ENCODE assay signal across 21 cellular contexts in the genomic region with DNA sequence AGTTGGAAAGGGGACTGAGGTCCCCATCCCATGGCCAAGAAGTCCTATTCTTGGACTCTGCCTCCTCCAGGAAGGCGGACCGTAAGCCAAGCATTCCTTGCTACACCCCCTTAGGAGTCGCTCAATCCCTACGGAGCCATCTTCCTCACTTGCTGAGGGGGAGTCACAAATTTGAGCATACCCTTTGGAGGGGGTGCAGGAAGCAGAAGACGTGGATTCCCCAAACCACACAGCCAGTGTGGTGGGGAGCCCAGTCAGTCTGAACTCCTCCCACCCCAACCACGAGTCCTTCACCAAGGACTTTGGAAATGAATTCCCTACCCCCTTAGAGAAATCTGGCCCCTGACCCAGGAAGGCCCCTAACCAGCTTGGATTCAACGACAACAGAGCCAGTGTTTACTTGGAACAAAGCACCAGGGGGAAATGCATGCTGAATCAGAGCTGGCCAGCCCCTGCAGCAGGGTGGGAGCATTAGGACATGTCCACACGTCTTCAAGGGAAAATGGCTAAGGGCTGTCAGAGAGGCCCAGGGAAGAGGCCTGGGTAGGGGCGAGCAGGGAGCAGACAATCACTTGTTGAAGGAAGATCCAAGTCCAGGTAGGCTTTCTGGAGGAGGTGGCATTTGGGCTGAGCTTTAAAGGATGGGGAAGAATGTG. TPM values are rescaled to one million over a fixed set of nuclear protein-coding genes. Genes with fewer than 3 reads are reported as not detected.
DNase-seq lines count a peak whose midpoint lies in the region; ATAC-seq and TF ChIP-seq lines count a peak whose summit lies in the region.
"Had no signal": no experiment of that assay in that cellular context is flagged by ENCODE, and none has a peak within 500 bp of the region (broad histone marks: within the 10 kb centered on the region; RNA-seq: fewer than 3 reads in every experiment).

No MANE protein-coding gene starts in this region.

- peaks cover 0 to 96% (median 39%) of the 10 kb centered on the region in 4 donors for H3K4me1 ChIP-seq in tibial nerve
- H3K4me1 ChIP-seq: foreskin keratinocyte had no signal

- no peak for TF ChIP-seq EP300 in tibial nerve (IDR thresholded peaks at IDR 0.05)

- TF ChIP-seq CTCF in brain (conservative IDR thresholded peaks at IDR 0.05) (no peak), tibial nerve (IDR thresholded peaks at IDR 0.05) (no peak)

- H3K36me3 ChIP-seq in tibial nerve: no peaks in the 10 kb centered on the region
- H3K36me3 ChIP-seq: brain microvascular endothelial cell, ovary had no signal

- ATAC-seq in HG02885 (IDR thresholded peaks at IDR 0.05; ENCODE audit: poor library complexity, unreplicated experiment): no peak
- ATAC-seq: activated CD8-positive, alpha-beta T cell treated with anti-CD3 and anti-CD28 coated beads, Interleukin-2, amount 10 ng/mL, durations not matched to agents 7 days and 5 days; CD8-positive, alpha-beta T cell; foreskin keratinocyte; GM12878 had no signal

- H3K4me3 ChIP-seq in tibial nerve: no peak overlapping the region
- H3K4me3 ChIP-seq: GM12878, ovary had no signal

- no peaks in the 10 kb centered on the region for H3K27me3 ChIP-seq in tibial nerve
- H3K27me3 ChIP-seq: brain microvascular endothelial cell, ovary had no signal

- H3K9me3 ChIP-seq in tibial nerve: no peaks in the 10 kb centered on the region
- H3K9me3 ChIP-seq: ovary had no signal

- 40 to 45% methylated on average over 9 of the region's 9 CpGs for WGBS in tibial nerve, 2 donors

- no peak for TF ChIP-seq POLR2A in tibial nerve (IDR thresholded peaks at IDR 0.05)

- peaks cover 0 to 2% (median 0%) of the 10 kb centered on the region in 5 experiments for H3K9me3 Mint-ChIP-seq in brain
- H3K9me3 Mint-ChIP-seq: CD8-positive, alpha-beta T cell; stimulated activated naive CD8-positive, alpha-beta T cell treated with anti-CD3 and anti-CD28 coated beads, Interleukin-15, Interleukin-2, amounts not matched to agents 100 ng/mL and 50 ng/mL, for 24 hours had no signal

- peak overlapping the region in 3 of 5 experiments; percentile 34 to 60 (median 58) for H3K4me3 Mint-ChIP-seq in brain
- H3K4me3 Mint-ChIP-seq: activated CD8-positive, alpha-beta T cell treated with anti-CD3 and anti-CD28 coated beads, Interleukin-2, amount 10 ng/mL, durations not matched to agents 7 days and 5 days; CD8-positive, alpha-beta T cell; stimulated activated naive CD8-positive, alpha-beta T cell treated with anti-CD3 and anti-CD28 coated beads, Interleukin-15, Interleukin-2, amounts not matched to agents 100 ng/mL and 50 ng/mL, for 24 hours had no signal

- H3K27ac Mint-ChIP-seq in brain: peak overlapping the region in 4 of 5 experiments; percentile 24 to 89 (median 88)
- H3K27ac Mint-ChIP-seq: activated CD8-positive, alpha-beta T cell treated with anti-CD3 and anti-CD28 coated beads, Interleukin-2, amount 10 ng/mL, durations not matched to agents 7 days and 5 days; CD8-positive, alpha-beta T cell; stimulated activated naive CD8-positive, alpha-beta T cell treated with anti-CD3 and anti-CD28 coated beads, Interleukin-15, Interleukin-2, amounts not matched to agents 100 ng/mL and 50 ng/mL, for 24 hours had no signal

- peaks cover 13% of the 10 kb centered on the region for H3K27me3 Mint-ChIP-seq in brain

- peak overlapping the region in 3 of 4 donors; percentile 83 to 92 (median 91) for H3K27ac ChIP-seq in tibial nerve
- H3K27ac ChIP-seq: brain microvascular endothelial cell, foreskin keratinocyte had no signal

- no peaks in the 10 kb centered on the region for H3K36me3 Mint-ChIP-seq in brain
- H3K36me3 Mint-ChIP-seq: CD8-positive, alpha-beta T cell had no signal

- peak; percentile 3 for DNase-seq in activated CD4-positive, alpha-beta T cell treated with anti-CD3 and anti-CD28 coated beads for 1 hour
- DNase-seq in activated CD4-positive, alpha-beta T cell treated with anti-CD3 and anti-CD28 coated beads for 48 hours: no peak
- DNase-seq in left kidney (ENCODE audit: low read depth, low spot score): peak; percentile 50
- DNase-seq in tibial nerve (ENCODE audit: low spot score in 2 of 2): no peak
- DNase-seq in NCI-H510A (lab: John Stamatoyannopoulos, UW): no peak
- no peak for DNase-seq in DMS53 treated with DMSO at 0.1 percent for 48 hours (lab: John Stamatoyannopoulos, UW; ENCODE audit: unreplicated experiment)
- DNase-seq: 8988T; activated CD8-positive, alpha-beta T cell treated with anti-CD3 and anti-CD28 coated beads, Interleukin-2, amount 10 ng/mL, durations not matched to agents 7 days and 5 days; activated gamma-delta T cell treated with Interleukin-2 at 50 U/mL for 16 hours; brain microvascular endothelial cell; CD8-positive, alpha-beta T cell; effector memory CD4-positive, alpha-beta T cell; foreskin keratinocyte; NCI-H1092 treated with DMSO at 0.1 percent for 48 hours; SHP77 treated with DMSO at 0.1 percent for 48 hours; T-helper 9 cell had no signal

- H3K4me1 Mint-ChIP-seq in brain: peaks cover 82% of the 10 kb centered on the region

RNA-seq across cellular contexts. Expression of a gene that starts 5.5 kb away (rescaled TPM):
- not detected for polyA plus RNA-seq in brain (ENCODE audit: insufficient read depth, low read depth, low replicate concordance)
- under 1 TPM in 2 of 4 donors, not detected in 2; 0.44 to 0.59 TPM for total RNA-seq in tibial nerve
- total RNA-seq: activated CD8-positive, alpha-beta T cell treated with anti-CD3 and anti-CD28 coated beads, Interleukin-2, amount 10 ng/mL, durations not matched to agents 7 days and 5 days; CD8-positive, alpha-beta T cell had no signal

Comparison
In these comparisons a context has a peak if more than half of its experiments do, and no peak if none do; other contexts are left out.
1. DNase-seq: peak in activated CD4-positive, alpha-beta T cell treated with anti-CD3 and anti-CD28 coated beads for 1 hour (single experiment) and left kidney (single experiment); none in activated CD4-positive, alpha-beta T cell treated with anti-CD3 and anti-CD28 coated beads for 48 hours (single experiment), tibial nerve (0 of 2), NCI-H510A (single experiment) and DMS53 treated with DMSO at 0.1 percent for 48 hours (single experiment).